ENCODE assay signal across 3 cellular contexts in genomic region chr9:125412166-125412565, GRCh38.
TF ChIP-seq lines count a peak whose summit lies in the region.

No MANE protein-coding gene starts in this region.

TF ChIP-seq in GM23338, 12 proteins besides CTCF, POLR2A, EP300 and RAD21 (continues in another document):
- TF ChIP-seq ZNF462 (CRISPR knock-in tag; IDR thresholded peaks at IDR 0.05) = no peak
- no peak for TF ChIP-seq CREB1 (CRISPR knock-in tag; IDR thresholded peaks at IDR 0.05; ENCODE audit: low read depth)

TF ChIP-seq in H1, 55 proteins besides CTCF, POLR2A, EP300 and RAD21:
- TF ChIP-seq POLR2AphosphoS5 (IDR thresholded peaks at IDR 0.05; ENCODE audit: low read depth, low read length) (no peak), HDAC6 (IDR thresholded peaks at IDR 0.05; ENCODE audit: low read depth, low read length) (no peak), HDAC2 (IDR thresholded peaks at IDR 0.05; ENCODE audit: borderline replicate concordance in 1 of 2, low read depth in 2 of 2, low read length in 2 of 2) (no peak), SRF (IDR thresholded peaks at IDR 0.05; ENCODE audit: low read depth, low read length) (no peak), EGR1 (IDR thresholded peaks at IDR 0.05; ENCODE audit: borderline replicate concordance, low read depth, low read length) (no peak), GABPA (IDR thresholded peaks at IDR 0.05; ENCODE audit: borderline replicate concordance, insufficient read depth, low read length) (no peak), ATF2 (IDR thresholded peaks at IDR 0.05; ENCODE audit: low read length) (no peak), MAFK (IDR thresholded peaks at IDR 0.05; ENCODE audit: low read depth, low read length) (no peak), FOSL1 (IDR thresholded peaks at IDR 0.05; ENCODE audit: insufficient read depth, low read depth, low read length) (no peak), NANOG (IDR thresholded peaks at IDR 0.05; ENCODE audit: insufficient read depth, low read depth, low read length, poor library complexity, severe bottlenecking) (no peak), ZNF274 (IDR thresholded peaks at IDR 0.05; ENCODE audit: borderline replicate concordance, extremely low read depth, low read length) (no peak), CBX5 (IDR thresholded peaks at IDR 0.05; ENCODE audit: low read depth, low read length) (no peak), PHF8 (conservative IDR thresholded peaks at IDR 0.05; ENCODE audit: low read depth, low read length) (no peak), NRF1 (IDR thresholded peaks at IDR 0.05; ENCODE audit: low read depth, low read length) (no peak), SP1 (IDR thresholded peaks at IDR 0.05; ENCODE audit: low read depth, low read length) (no peak), ASH2L (IDR thresholded peaks at IDR 0.05; ENCODE audit: low read length) (no peak)

TF ChIP-seq in SK-N-SH treated with all-trans-retinoic acid at 6 μM for 48 hours, 23 proteins besides CTCF, POLR2A, EP300 and RAD21:
- TF ChIP-seq ZNF565 (CRISPR knock-in tag; conservative IDR thresholded peaks at IDR 0.05; ENCODE audit: low read depth) (no peak), ZFP3 (CRISPR knock-in tag; IDR thresholded peaks at IDR 0.05) (no peak), ARNTL (CRISPR knock-in tag; IDR thresholded peaks at IDR 0.05; ENCODE audit: borderline replicate concordance, low read depth) (no peak), ISL1 (CRISPR knock-in tag; IDR thresholded peaks at IDR 0.05) (no peak), TCF4 (CRISPR knock-in tag; IDR thresholded peaks at IDR 0.05; ENCODE audit: borderline replicate concordance) (no peak), GLIS3 (CRISPR knock-in tag; IDR thresholded peaks at IDR 0.05) (no peak), PPARA (CRISPR knock-in tag; IDR thresholded peaks at IDR 0.05; ENCODE audit: borderline replicate concordance) (no peak), ESRRG (CRISPR knock-in tag; IDR thresholded peaks at IDR 0.05) (no peak), SNAI2 (CRISPR knock-in tag; IDR thresholded peaks at IDR 0.05) (no peak)
